ENCODE assay signal across 13 cellular contexts in genomic region chr2:54212456-54212855, GRCh38. TPM values are rescaled to one million over a fixed set of nuclear protein-coding genes. Genes with fewer than 3 reads are reported as not detected.
DNase-seq lines count a peak whose midpoint lies in the region; TF ChIP-seq lines count a peak whose summit lies in the region.
"Had no signal": no experiment of that assay in that cellular context is flagged by ENCODE, and none has a peak within 500 bp of the region (broad histone marks: within the 10 kb centered on the region; RNA-seq: fewer than 3 reads in every experiment).

No MANE protein-coding gene starts in this region.

- H3K4me2 ChIP-seq in hepatocyte = no peak overlapping the region
- H3K4me2 ChIP-seq: BLaER1 had no signal

- H4K20me1 ChIP-seq in hepatocyte (ENCODE audit: insufficient read depth, poor library complexity, severe bottlenecking) = no peaks in the 10 kb centered on the region
- H4K20me1 ChIP-seq: BLaER1 had no signal

- H3K79me2 ChIP-seq in ACC112 (ENCODE audit: control insufficient read depth, insufficient read depth, low read length, unreplicated experiment) (no peaks in the 10 kb centered on the region), hepatocyte (no peaks in the 10 kb centered on the region)

- H3K4me3 ChIP-seq in ACC112 (ENCODE audit: low read depth, low read length) (peak overlapping the region; percentile 4; the same call in 1 of the 2 replicates), hepatocyte (no peak overlapping the region)
- H3K4me3 ChIP-seq: BLaER1 had no signal

- no peaks in the 10 kb centered on the region for H3K36me3 ChIP-seq in ACC112 (ENCODE audit: insufficient read depth, low read length)
- H3K36me3 ChIP-seq in hepatocyte (replicated peaks; ENCODE audit: insufficient read depth, low read depth) = no peaks in the 10 kb centered on the region
- H3K36me3 ChIP-seq: BLaER1 had no signal

- H3K27me3 ChIP-seq in ACC112 (ENCODE audit: insufficient read depth, low read length) (no peaks in the 10 kb centered on the region), hepatocyte (no peaks in the 10 kb centered on the region)
- H3K27me3 ChIP-seq: BLaER1 had no signal

- H3K9me2 ChIP-seq in hepatocyte (replicated peaks; ENCODE audit: insufficient read depth) = no peaks in the 10 kb centered on the region

- H3K4me1 ChIP-seq in ACC112 (ENCODE audit: control insufficient read depth, insufficient read depth, low read length, unreplicated experiment) (peaks cover 33% of the 10 kb centered on the region), hepatocyte (ENCODE audit: insufficient read depth) (no peaks in the 10 kb centered on the region)
- H3K4me1 ChIP-seq: BLaER1 had no signal

- no peak for TF ChIP-seq CTCF in hepatocyte (IDR thresholded peaks at IDR 0.05; ENCODE audit: poor library complexity)

- H3K9me3 ChIP-seq in hepatocyte (ENCODE audit: low read depth) = peaks cover 4% of the 10 kb centered on the region

- H2AFZ ChIP-seq in ACC112 (ENCODE audit: low read length, unreplicated experiment) (no peak overlapping the region), hepatocyte (no peak overlapping the region)

- H3K27ac ChIP-seq in ACC112 (ENCODE audit: low read depth, low read length) = 0 out of 2 replicates have a peak overlapping the region, but pooled peaks have one; percentile 7
- no peak overlapping the region for H3K27ac ChIP-seq in hepatocyte
- H3K27ac ChIP-seq: BLaER1 had no signal

- 66% methylated on average over 1 of the region's 1 CpG for WGBS in hepatocyte (ENCODE audit: low lambda C conversion rate, missing lambda C conversion rate)

- DNase-seq in HS-27A (ENCODE audit: low read depth) = peak; percentile 74
- DNase-seq in astrocyte of the hippocampus (ENCODE audit: low read depth, low spot score) = peak; percentile 92
- peak; percentile 10 for DNase-seq in hepatocyte (ENCODE audit: low spot score)
- DNase-seq in GOT3 (lab: John Stamatoyannopoulos, UW) = no peak
- no peak for DNase-seq in dermis blood vessel endothelial cell
- no peak for DNase-seq in DMS53 (lab: John Stamatoyannopoulos, UW)
- no peak for DNase-seq in activated gamma-delta T cell (lab: John Stamatoyannopoulos, UW)
- DNase-seq: activated CD4-positive, CD25-positive, alpha-beta regulatory T cell; activated naive CD4-positive, alpha-beta T cell treated with anti-CD3 and anti-CD28 coated beads, Interleukin-2, amount 10 ng/mL, durations not matched to agents 7 days and 5 days; NCI-H1092 had no signal

RNA-seq across cellular contexts. Expression of gene TSPYL6, which starts 43.6 kb away (rescaled TPM):
- not detected in 2 replicates for total RNA-seq in hepatocyte
- not detected in 2 replicates for polyA plus RNA-seq in hepatocyte
- total RNA-seq in dermis blood vessel endothelial cell = not detected in 2 replicates
- polyA plus RNA-seq: urinary bladder had no signal

Comparison
In these comparisons a context has a peak if more than half of its experiments do, and no peak if none do; other contexts are left out.
1. DNase-seq: peak in HS-27A (single experiment), astrocyte of the hippocampus (single experiment) and hepatocyte (single experiment); none in GOT3 (single experiment), dermis blood vessel endothelial cell (single experiment), DMS53 (single experiment) and activated gamma-delta T cell (single experiment).